20 cellular contexts compared by ENCODE assay signal in genomic region chr3:66365023-66365581, GRCh38.
"Had no signal": no experiment of that assay in that cellular context is flagged by ENCODE, and none has a peak within 500 bp of the region (broad histone marks: within the 10 kb centered on the region; RNA-seq: fewer than 3 reads in every experiment).

No MANE protein-coding gene starts in this region.

- H3K4me1 ChIP-seq: esophagus squamous epithelium, testis, vagina had no signal

- DNase-seq: activated T-cell treated with anti-CD3 and anti-CD28 coated beads, Interleukin-2, amount 50 U/mL, for 1 hour; dorsolateral prefrontal cortex; esophagus squamous epithelium; foreskin fibroblast; immature natural killer cell; mesenchymal stem cell; nucleus accumbens; stimulated activated CD4-positive, alpha-beta T cell treated with anti-CD3 and anti-CD28 coated beads, Interleukin-15, amount 100 ng/mL, for 24 hours; stimulated activated naive B cell treated with anti-CD40 and anti-IgM and Interleukin-4, amounts not matched to agents 10 μg/mL and 1 μg/mL and 100 μg/mL, for 72 hours; testis; trophoblast cell had no signal

- H2AFZ ChIP-seq: hepatocyte had no signal

- H3K79me2 ChIP-seq: hepatocyte had no signal

- H3K4me1 Mint-ChIP-seq: central memory CD8-positive, alpha-beta T cell had no signal

- H3K9me3 Mint-ChIP-seq: activated T-helper 17 cell treated with anti-CD3 and anti-CD28 coated beads, Interleukin-2, amount 50 U/mL, for 72 hours; central memory CD8-positive, alpha-beta T cell; immature natural killer cell; nephron; stimulated activated naive B cell treated with anti-CD40 and anti-IgM and Interleukin-4, amounts not matched to agents 10 μg/mL and 1 μg/mL and 100 μg/mL, for 72 hours; T-helper 2 cell treated with Interferon-gamma antibody and Interleukin-4, amounts not matched to agents 5 μg/mL and 100 μg/mL, for 36 hours had no signal

- H3K27ac ChIP-seq: dorsolateral prefrontal cortex, esophagus squamous epithelium, hepatocyte, testis, vagina had no signal

- H3K36me3 ChIP-seq: vagina had no signal

- H3K27me3 ChIP-seq: dorsolateral prefrontal cortex, esophagus squamous epithelium, hepatocyte, testis, vagina had no signal

- ATAC-seq: activated T-helper 17 cell treated with anti-CD3 and anti-CD28 coated beads, Interleukin-2, amount 50 U/mL, for 72 hours; sciatic nerve; stimulated activated naive B cell treated with anti-CD40 and anti-IgM and Interleukin-4, amounts not matched to agents 10 μg/mL and 1 μg/mL and 100 μg/mL, for 72 hours had no signal

- H3K27me3 Mint-ChIP-seq: activated naive CD8-positive, alpha-beta T cell; activated T-helper 17 cell treated with anti-CD3 and anti-CD28 coated beads, Interleukin-2, amount 50 U/mL, for 72 hours; central memory CD8-positive, alpha-beta T cell; stimulated activated naive B cell treated with anti-CD40 and anti-IgM and Interleukin-4, amounts not matched to agents 10 μg/mL and 1 μg/mL and 100 μg/mL, for 72 hours had no signal

- H3K27ac Mint-ChIP-seq: activated naive CD8-positive, alpha-beta T cell; activated T-helper 17 cell treated with anti-CD3 and anti-CD28 coated beads, Interleukin-2, amount 50 U/mL, for 72 hours; nephron; stimulated activated naive B cell treated with anti-CD40 and anti-IgM and Interleukin-4, amounts not matched to agents 10 μg/mL and 1 μg/mL and 100 μg/mL, for 72 hours; T-helper 2 cell treated with Interferon-gamma antibody and Interleukin-4, amounts not matched to agents 5 μg/mL and 100 μg/mL, for 36 hours had no signal

- H3K4me3 Mint-ChIP-seq: activated naive CD8-positive, alpha-beta T cell; activated T-helper 17 cell treated with anti-CD3 and anti-CD28 coated beads, Interleukin-2, amount 50 U/mL, for 72 hours; central memory CD8-positive, alpha-beta T cell; immature natural killer cell; nephron; stimulated activated naive B cell treated with anti-CD40 and anti-IgM and Interleukin-4, amounts not matched to agents 10 μg/mL and 1 μg/mL and 100 μg/mL, for 72 hours; T-helper 2 cell treated with Interferon-gamma antibody and Interleukin-4, amounts not matched to agents 5 μg/mL and 100 μg/mL, for 36 hours had no signal

- H3K4me3 ChIP-seq: dorsolateral prefrontal cortex, esophagus squamous epithelium, hepatocyte, smooth muscle cell, testis, vagina had no signal

- H3K9me3 ChIP-seq: esophagus squamous epithelium, testis, vagina had no signal

- H3K4me2 ChIP-seq: hepatocyte, smooth muscle cell had no signal
